Comparison of ENCODE assay signal across 6 cellular contexts in genomic region chr5:99404764-99405302, GRCh38.
DNase-seq lines count a peak whose midpoint lies in the region; ATAC-seq, FAIRE-seq and TF ChIP-seq lines count a peak whose summit lies in the region.
"Not testable (repeated sequence)": the region's sequence is repeated elsewhere in the genome, so short reads cannot be mapped to it uniquely, and the experiment has no call there.

No MANE protein-coding gene starts in this region.

- H2BK15ac ChIP-seq in H1 (ENCODE audit: low read length) = not testable (repeated sequence)

- not testable (repeated sequence) for H3K27me3 ChIP-seq in HCT116 (ENCODE audit: insufficient read depth, low read length); RWPE2 (ENCODE audit: insufficient read depth, poor library complexity, severe bottlenecking); H1 (replicated peaks in 1 of 4; ENCODE audit: control insufficient read depth in 3 of 4, extremely low read depth in 1 of 4, insufficient read depth in 3 of 4, low read length in 3 of 4); HepG2 (ENCODE audit: control insufficient read depth in 1 of 2, insufficient read depth in 2 of 2, low read length in 2 of 2)

- intact Hi-C loops in HCT116 (cut with micrococcal nuclease); HepG2 (cut with micrococcal nuclease; ENCODE audit: unreplicated experiment): not testable (repeated sequence)

- not testable (repeated sequence) for H3K36me3 ChIP-seq in HCT116 (ENCODE audit: control insufficient read depth in 1 of 2, insufficient read depth in 2 of 2, low read length in 2 of 2); RWPE2 (ENCODE audit: low read depth); H1 (ENCODE audit: control insufficient read depth in 2 of 4, insufficient read depth in 4 of 4, low read length in 3 of 4); HepG2 (replicated peaks in 1 of 2; ENCODE audit: control insufficient read depth in 1 of 2, insufficient read depth in 2 of 2, low read length in 2 of 2)

- not testable (repeated sequence) for H3K4ac ChIP-seq in H1 (replicated peaks; ENCODE audit: insufficient read length, low read depth, low read length)

- not testable (repeated sequence) for H3K9me3 ChIP-seq in HCT116 (ENCODE audit: control insufficient read depth in 1 of 2, insufficient read depth in 1 of 2, low read depth in 1 of 2, low read length in 2 of 2); RWPE2 (ENCODE audit: severe bottlenecking); H1 (ENCODE audit: insufficient read depth in 2 of 2, low read depth in 1 of 2, low read length in 1 of 2); HepG2 (ENCODE audit: low read length)

- not testable (repeated sequence) for H4K5ac ChIP-seq in H1 (ENCODE audit: insufficient read length, low read depth, low read length)

- not testable (repeated sequence) for H4K20me1 ChIP-seq in HCT116 (ENCODE audit: insufficient read depth); H1 (replicated peaks in 1 of 2; ENCODE audit: control insufficient read depth in 1 of 2, insufficient read depth in 2 of 2, low read length in 2 of 2); HepG2 (ENCODE audit: insufficient read depth, low read length)

- H3K56ac ChIP-seq in H1 (replicated peaks; ENCODE audit: insufficient read length, low read depth, low read length) = not testable (repeated sequence)

- H3K4me3 ChIP-seq in HCT116 (replicated peaks in 1 of 2; ENCODE audit: low read depth in 1 of 2, low read length in 2 of 2); RWPE2 (ENCODE audit: severe bottlenecking); H1 (ENCODE audit: extremely low read depth in 1 of 4, insufficient read depth in 2 of 4, low read depth in 3 of 4, low read length in 4 of 4); HepG2 (replicated peaks in 1 of 3; ENCODE audit: insufficient read depth in 1 of 3, low read depth in 2 of 3, low read length in 3 of 3): not testable (repeated sequence)

- not testable (repeated sequence) for TF ChIP-seq CTCF in HCT116 (IDR thresholded peaks at IDR 0.05 in 2 of 3, conservative IDR thresholded peaks at IDR 0.05 in 1 of 3; ENCODE audit: borderline replicate concordance in 1 of 3, insufficient read depth in 1 of 3, low read depth in 2 of 3, low read length in 2 of 3); RWPE2 (IDR thresholded peaks at IDR 0.05; ENCODE audit: poor library complexity, severe bottlenecking); H1 (IDR thresholded peaks at IDR 0.05; ENCODE audit: control extremely low read depth in 1 of 3, insufficient read depth in 1 of 3, low read depth in 1 of 3, low read length in 3 of 3); HepG2 (CRISPR knock-in tag; IDR thresholded peaks at IDR 0.05)

- not testable (repeated sequence) for BruUV-seq in HCT116 (replicated peaks; lab: Mats Ljungman, UMichigan); HepG2 (replicated peaks; lab: Mats Ljungman, UMichigan)

- not testable (repeated sequence) for H4K8ac ChIP-seq in H1 (ENCODE audit: extremely low read depth, insufficient read depth, low read length)

- H3K79me2 ChIP-seq in HCT116 (ENCODE audit: insufficient read depth, low read length); H1 (ENCODE audit: control insufficient read depth in 1 of 2, insufficient read depth in 2 of 2, low read length in 2 of 2); HepG2 (ENCODE audit: insufficient read depth, low read length): not testable (repeated sequence)

- ATAC-seq in HCT116 (peak; percentile 74), RWPE2 (ENCODE audit: low read depth) (peak; percentile 40; the same call in 1 of the 3 replicates), HepG2 (peak; percentile 69)

- POLR2A ChIA-PET in HCT116 (lab: Charles Lee); H1 (lab: Charles Lee; ENCODE audit: partially characterized antibody); HepG2 (lab: Yijun Ruan, JAX): not testable (repeated sequence)

- TF ChIP-seq RAD21 in HCT116 (IDR thresholded peaks at IDR 0.05; ENCODE audit: low read depth); H1 (IDR thresholded peaks at IDR 0.05 in 1 of 2, conservative IDR thresholded peaks at IDR 0.05 in 1 of 2; ENCODE audit: low read depth in 2 of 2, low read length in 2 of 2); HepG2 (CRISPR knock-in tag; IDR thresholded peaks at IDR 0.05): not testable (repeated sequence)

- H3K4me1 ChIP-seq in HCT116 (ENCODE audit: control insufficient read depth in 1 of 2, insufficient read depth in 2 of 2, low read length in 2 of 2); RWPE2 (ENCODE audit: insufficient read depth, poor library complexity, severe bottlenecking); H1 (replicated peaks in 1 of 4; ENCODE audit: control insufficient read depth in 3 of 4, insufficient read depth in 4 of 4, low read length in 3 of 4); HepG2 (ENCODE audit: insufficient read depth, low read length): not testable (repeated sequence)

- not testable (repeated sequence) for H3K14ac ChIP-seq in H1 (ENCODE audit: insufficient read length)

- not testable (repeated sequence) for H3K27ac ChIP-seq in HCT116 (ENCODE audit: low read depth, low read length); RWPE2 (ENCODE audit: poor library complexity, severe bottlenecking); H1 (ENCODE audit: low read depth, low read length); HepG2 (ENCODE audit: extremely low read length, insufficient read depth, low read length)

- H2AFZ ChIP-seq in HCT116 (ENCODE audit: low read depth, low read length, poor library complexity, severe bottlenecking); H1 (ENCODE audit: low read length); HepG2 (ENCODE audit: low read length): not testable (repeated sequence)

- not testable (repeated sequence) for H3K18ac ChIP-seq in H1 (ENCODE audit: extremely low read depth, low read length)

- H2BK20ac ChIP-seq in H1 (ENCODE audit: low read length) = not testable (repeated sequence)

- not testable (repeated sequence) for H2BK5ac ChIP-seq in H1 (ENCODE audit: low read depth, low read length)

- H2AK5ac ChIP-seq in H1 (ENCODE audit: low read depth, low read length) = not testable (repeated sequence)

- H3K23ac ChIP-seq in H1 (ENCODE audit: insufficient read length) = not testable (repeated sequence)

- peak; percentile 36 for FAIRE-seq in GM12892 (lab: Jason Lieb, UNC)
- peak; percentile 32 for FAIRE-seq in H1 (lab: Jason Lieb, UNC)
- FAIRE-seq in HepG2 (lab: Jason Lieb, UNC) = not testable (repeated sequence)
- FAIRE-seq in urothelium cell line (lab: Jason Lieb, UNC) = peak; percentile 53

- in situ Hi-C loops in HepG2 (cut with HindIII; ENCODE audit: extremely low pct_ligation_motif_present, low pct_unique_long_range_greater_than_20kb) = not testable (repeated sequence)

- not testable (repeated sequence) for H3K9me2 ChIP-seq in HCT116 (ENCODE audit: insufficient read depth)

- not testable (repeated sequence) for H4K91ac ChIP-seq in H1 (replicated peaks; ENCODE audit: insufficient read length, low read length)

- 78% methylated on average over 3 of the region's 3 CpGs; no CpG with 5 or more reads in 1 of the 2 experiments for WGBS in H1 (ENCODE audit: extremely low coverage in 1 of 2, insufficient coverage in 1 of 2, insufficient read length in 1 of 2, insufficient replicate concordance in 2 of 2, low coverage in 1 of 2, low lambda C conversion rate in 2 of 2, missing lambda C conversion rate in 1 of 2), 2 experiments
- WGBS in HepG2 (ENCODE audit: low lambda C conversion rate) = 12% methylated on average over 3 of the region's 3 CpGs

- TF ChIP-seq POLR2A in GM12892 (IDR thresholded peaks at IDR 0.05; ENCODE audit: low read depth, low read length); HCT116 (IDR thresholded peaks at IDR 0.05; ENCODE audit: borderline replicate concordance, extremely low read depth, insufficient read depth, insufficient read length); H1 (IDR thresholded peaks at IDR 0.05; ENCODE audit: control extremely low read depth in 1 of 2, low read depth in 2 of 2, low read length in 2 of 2); HepG2 (IDR thresholded peaks at IDR 0.05; ENCODE audit: insufficient read depth in 1 of 2, low read depth in 2 of 2, low read length in 2 of 2): not testable (repeated sequence)

- not testable (repeated sequence) for TF ChIP-seq EP300 in H1 (IDR thresholded peaks at IDR 0.05; ENCODE audit: borderline replicate concordance in 1 of 2, low read depth in 2 of 2, low read length in 2 of 2); HepG2 (IDR thresholded peaks at IDR 0.05; ENCODE audit: low read depth in 2 of 2, low read length in 2 of 2); HepG2 (CRISPR knock-in tag; IDR thresholded peaks at IDR 0.05; ENCODE audit: borderline replicate concordance)

- H3K79me1 ChIP-seq in H1 (ENCODE audit: low read depth, low read length) = not testable (repeated sequence)

- not testable (repeated sequence) for H2BK12ac ChIP-seq in H1 (ENCODE audit: low read depth, low read length)

- H3K23me2 ChIP-seq in H1 (ENCODE audit: low read depth, low read length) = not testable (repeated sequence)

- CTCF ChIA-PET in HCT116 (lab: Charles Lee); H1 (lab: Charles Lee; ENCODE audit: partially characterized antibody); HepG2 (lab: Yijun Ruan, JAX; ENCODE audit: low intra/inter-chr PET ratio, low total read pairs): not testable (repeated sequence)

- H3K4me2 ChIP-seq in HCT116 (ENCODE audit: low read length); H1 (ENCODE audit: insufficient read depth in 1 of 2, low read depth in 2 of 2, low read length in 2 of 2); HepG2 (ENCODE audit: low read depth, low read length): not testable (repeated sequence)

- H3K9ac ChIP-seq in HCT116 (ENCODE audit: low read length); H1 (replicated peaks in 1 of 4; ENCODE audit: extremely low read depth in 1 of 4, low read depth in 3 of 4, low read length in 3 of 4); HepG2 (ENCODE audit: insufficient read depth, low read depth, low read length): not testable (repeated sequence)

- RAD21 ChIA-PET in HCT116 (lab: Charles Lee; ENCODE audit: low non-redundant PET in 1 of 2, low total read pairs in 2 of 2, uncharacterized antibody in 2 of 2, unreplicated experiment in 2 of 2) = not testable (repeated sequence)

- not testable (repeated sequence) for H2BK120ac ChIP-seq in H1 (replicated peaks; ENCODE audit: low read depth, low read length)

- DNase-seq in GM12892 (ENCODE audit: insufficient read length); HCT116 (ENCODE audit: low read depth, low spot score); RWPE2 (ENCODE audit: low spot score); H1 (ENCODE audit: low read depth in 1 of 2, low spot score in 2 of 2); HepG2 (ENCODE audit: low spot score); urothelium cell line (ENCODE audit: low spot score): not testable (repeated sequence)
